1 cellular context compared by ENCODE assay signal in genomic region chr2:114442545-114442944, GRCh38.
A peak's percentile ranks its signal among the peaks of the same experiment; 100 is the strongest.
TF ChIP-seq lines count a peak whose summit lies in the region.

TSS of gene DPP10 (plus strand) at chr2:114442641.

TF ChIP-seq in H1, 55 proteins besides CTCF, POLR2A, EP300 and RAD21 (continued from another document):
- TF ChIP-seq SIN3A (conservative IDR thresholded peaks at IDR 0.05 in 1 of 2, IDR thresholded peaks at IDR 0.05 in 1 of 2; ENCODE audit: low read depth in 1 of 2, low read length in 2 of 2), result peak; percentile 29 to 55; a peak in 1 of 4 replicates
- no peak for TF ChIP-seq SAP30 (IDR thresholded peaks at IDR 0.05; ENCODE audit: insufficient read depth, insufficient replicate concordance, low read length)
- TF ChIP-seq CHD7 (IDR thresholded peaks at IDR 0.05; ENCODE audit: insufficient replicate concordance, low read length), result no peak
